17 cellular contexts compared by ENCODE assay signal in genomic region chr20:56409521-56409920, GRCh38. TPM values are rescaled to one million over a fixed set of nuclear protein-coding genes. Genes with fewer than 3 reads are reported as not detected.
DNase-seq lines count a peak whose midpoint lies in the region; ATAC-seq and TF ChIP-seq lines count a peak whose summit lies in the region.
"Had no signal": no experiment of that assay in that cellular context is flagged by ENCODE, and none has a peak within 500 bp of the region (broad histone marks: within the 10 kb centered on the region; RNA-seq: fewer than 3 reads in every experiment).

No MANE protein-coding gene starts in this region.

- peak overlapping the region in 1 of 2 donors; percentile 19 for H3K27ac ChIP-seq in right atrium auricular region
- H3K27ac ChIP-seq: A549, cardiac muscle cell, suprapubic skin had no signal

- H3K4me1 ChIP-seq in right atrium auricular region = peaks cover 0 to 22% of the 10 kb centered on the region in 2 donors
- H3K4me1 ChIP-seq: A549 had no signal

- intact Hi-C loops in Right ventricle myocardium inferior (cut with DNase I) = no loop called here

- peak; percentile 23 for ATAC-seq in Right ventricle myocardium inferior
- ATAC-seq in HG03175 (IDR thresholded peaks at IDR 0.05; ENCODE audit: unreplicated experiment) = no peak
- ATAC-seq: A549 had no signal

- H3K4me3 ChIP-seq in right atrium auricular region (no peak overlapping the region), H7 (ENCODE audit: insufficient read depth, low read depth, low read length) (no peak overlapping the region)
- H3K4me3 ChIP-seq: A549, cardiac muscle cell, HAP-1, suprapubic skin had no signal

- H3K9me3 ChIP-seq in right atrium auricular region = no peaks in the 10 kb centered on the region
- H3K9me3 ChIP-seq: A549, HAP-1, suprapubic skin had no signal

- H3K36me3 ChIP-seq in right atrium auricular region (peaks cover 31% of the 10 kb centered on the region), H7 (replicated peaks; ENCODE audit: control insufficient read depth, insufficient read depth, low read length) (peaks cover 9% of the 10 kb centered on the region)

- no peak for DNase-seq in Right ventricle myocardium inferior (ENCODE audit: missing footprints)
- DNase-seq in right atrium auricular region (ENCODE audit: low spot score) = no peak
- DNase-seq in amniotic epithelial cell (ENCODE audit: low read depth) = peak; percentile 92
- peak; percentile 87 for DNase-seq in iris pigment epithelial cell (ENCODE audit: low read depth)
- DNase-seq in H7 = no peak
- DNase-seq in DMS79 (lab: John Stamatoyannopoulos, UW) = no peak
- DNase-seq in NCI-H1694 treated with DMSO at 0.1 percent for 48 hours (lab: John Stamatoyannopoulos, UW) = no peak
- DNase-seq: activated CD4-positive, alpha-beta memory T cell treated with anti-CD3 and anti-CD28 coated beads, Interleukin-2, amount 10 ng/mL, durations not matched to agents 7 days and 5 days; activated gamma-delta T cell treated with Interleukin-2 at 50 U/mL for 16 hours; hippocampal formation; NCI-H1048; NCI-H446 had no signal

- H3K27me3 ChIP-seq in right atrium auricular region (no peaks in the 10 kb centered on the region), H7 (ENCODE audit: control insufficient read depth, insufficient read depth, low read length) (no peaks in the 10 kb centered on the region)
- H3K27me3 ChIP-seq: cardiac muscle cell, suprapubic skin had no signal

- no peak for TF ChIP-seq CTCF in right atrium auricular region (IDR thresholded peaks at IDR 0.05)

RNA-seq across cellular contexts. Expression of gene CASS4, which starts 2.5 kb away (rescaled TPM):
- total RNA-seq in Right ventricle myocardium inferior = 0.41 TPM
- total RNA-seq in right atrium auricular region = 1 to 10 TPM; 2.0 to 2.4 TPM
- not detected in 2 replicates for total RNA-seq in H7 (2014; rRNA removed; shearing (Covaris generic))

RNA-seq across cellular contexts. Expression of gene CSTF1, which starts 17.1 kb away (rescaled TPM):
- total RNA-seq in Right ventricle myocardium inferior = 18.6 TPM
- 10 to 100 TPM; 16.4 to 22.8 TPM for total RNA-seq in right atrium auricular region
- total RNA-seq in H7 (2014; rRNA removed; shearing (Covaris generic)) = 71.1 and 100 TPM in 2 replicates

RNA-seq across cellular contexts. Expression of gene AURKA, which starts 17.5 kb away (rescaled TPM):
- total RNA-seq in Right ventricle myocardium inferior (8.4 TPM), right atrium auricular region (1 to 10 TPM; 2.0 to 7.6 TPM)
- total RNA-seq in H7 (2014; rRNA removed; shearing (Covaris generic)) = 158 and 160 TPM in 2 replicates

RNA-seq across cellular contexts. Expression of gene FAM210B, which starts 50.7 kb away (rescaled TPM):
- 60.3 TPM for total RNA-seq in Right ventricle myocardium inferior
- 10 to 100 TPM; 26.3 to 29.9 TPM for total RNA-seq in right atrium auricular region
- total RNA-seq in H7 (2014; rRNA removed; shearing (Covaris generic)) = 19.1 and 23.9 TPM in 2 replicates

RNA-seq across cellular contexts. Expression of gene RTF2, which starts 58.9 kb away (rescaled TPM):
- total RNA-seq in Right ventricle myocardium inferior (87.1 TPM), right atrium auricular region (10 to 100 TPM; 48.6 to 49.4 TPM)
- 59.7 and 60.8 TPM in 2 replicates for total RNA-seq in H7 (2014; rRNA removed; shearing (Covaris generic))

Comparison
In these comparisons a context has a peak if more than half of its experiments do, and no peak if none do; other contexts are left out.
1. DNase-seq: peak in amniotic epithelial cell (single experiment) and iris pigment epithelial cell (single experiment); none in Right ventricle myocardium inferior (single experiment), right atrium auricular region (single experiment), H7 (single experiment), DMS79 (single experiment) and NCI-H1694 treated with DMSO at 0.1 percent for 48 hours (single experiment).
2. RNA of gene AURKA, which starts 17.5 kb away (total RNA-seq): 158 to 160 TPM in H7; 8.4 TPM in Right ventricle myocardium inferior (single experiment) and 2.0 to 7.6 TPM in right atrium auricular region; every median in the first group is over 10 times any median in the second.